Comparison of ENCODE assay signal across 8 cellular contexts in genomic region chr22:20285706-20286363, GRCh38. TPM values are rescaled to one million over a fixed set of nuclear protein-coding genes. Genes with fewer than 3 reads are reported as not detected.
DNase-seq lines count a peak whose midpoint lies in the region; ATAC-seq and TF ChIP-seq lines count a peak whose summit lies in the region.
"Not testable (repeated sequence)": the region's sequence is repeated elsewhere in the genome, so short reads cannot be mapped to it uniquely, and the experiment has no call there.

No MANE protein-coding gene starts in this region.

- not testable (repeated sequence) for H3K9ac ChIP-seq in neural cell (ENCODE audit: low read length)

- not testable (repeated sequence) for H3K36me3 ChIP-seq in CD4-positive, CD25-positive, alpha-beta regulatory T cell (ENCODE audit: control insufficient read depth, insufficient read depth, low read length); neural cell (ENCODE audit: insufficient read depth, low read length)

- H3K9me3 Mint-ChIP-seq in CD4-positive, CD25-positive, alpha-beta regulatory T cell; glutamatergic neuron (ENCODE audit: unreplicated experiment): not testable (repeated sequence)

- not testable (repeated sequence) for H3K4me3 Mint-ChIP-seq in CD4-positive, CD25-positive, alpha-beta regulatory T cell; glutamatergic neuron (ENCODE audit: unreplicated experiment)

- H3F3A ChIP-seq in neural cell (ENCODE audit: insufficient read depth, low read length, poor library complexity, severe bottlenecking) = not testable (repeated sequence)

- H3K4me1 Mint-ChIP-seq in CD4-positive, CD25-positive, alpha-beta regulatory T cell; glutamatergic neuron (ENCODE audit: low read depth, unreplicated experiment): not testable (repeated sequence)

- not testable (repeated sequence) for H3K27me3 ChIP-seq in CD4-positive, CD25-positive, alpha-beta regulatory T cell (ENCODE audit: control insufficient read depth, insufficient read depth, low read length); neural cell (ENCODE audit: insufficient read depth, low read depth, low read length)

- H3K27ac ChIP-seq in CD4-positive, CD25-positive, alpha-beta regulatory T cell (ENCODE audit: insufficient read depth, low read length, poor library complexity, severe bottlenecking); neural cell (ENCODE audit: low read length): not testable (repeated sequence)

- not testable (repeated sequence) for H3K9me3 ChIP-seq in CD4-positive, CD25-positive, alpha-beta regulatory T cell (ENCODE audit: control insufficient read depth in 2 of 2, low read length in 2 of 2); neural cell (ENCODE audit: low read length)

- not testable (repeated sequence) for H3K4me2 ChIP-seq in neural cell (ENCODE audit: low read length)

- in situ Hi-C loops in astrocyte of the cerebellum (cut with HindIII; ENCODE audit: low sequenced_read_pairs) = not testable (repeated sequence)

- H3K9me2 ChIP-seq in neural cell (ENCODE audit: insufficient read depth, low read length) = not testable (repeated sequence)

- H2AFZ ChIP-seq in neural cell (ENCODE audit: low read depth, low read length) = not testable (repeated sequence)

- not testable (repeated sequence) for H4K20me1 ChIP-seq in neural cell (ENCODE audit: insufficient read depth)

- not testable (repeated sequence) for H3K4me3 ChIP-seq in CD4-positive, CD25-positive, alpha-beta regulatory T cell (ENCODE audit: low read depth, low read length); HFF-Myc (replicated peaks; ENCODE audit: low read depth, low read length); astrocyte of the cerebellum (ENCODE audit: low read depth, low read length); neural cell (ENCODE audit: low read length)

- H3K27me3 Mint-ChIP-seq in CD4-positive, CD25-positive, alpha-beta regulatory T cell; glutamatergic neuron (ENCODE audit: unreplicated experiment): not testable (repeated sequence)

- peak; percentile 75 to 82 for ATAC-seq in CD4-positive, CD25-positive, alpha-beta regulatory T cell (ENCODE audit: low read depth in 2 of 2)

- not testable (repeated sequence) for H3K79me2 ChIP-seq in neural cell (replicated peaks; ENCODE audit: insufficient read depth, low read length)

- H3K4me1 ChIP-seq in CD4-positive, CD25-positive, alpha-beta regulatory T cell (ENCODE audit: control insufficient read depth, insufficient read depth, low read length, poor library complexity, severe bottlenecking) = not testable (repeated sequence)

- TF ChIP-seq RAD21 in neural cell (conservative IDR thresholded peaks at IDR 0.05) = peak; percentile 66

- not testable (repeated sequence) for H3K27ac Mint-ChIP-seq in CD4-positive, CD25-positive, alpha-beta regulatory T cell; glutamatergic neuron (ENCODE audit: unreplicated experiment)

- H3K36me3 Mint-ChIP-seq in CD4-positive, CD25-positive, alpha-beta regulatory T cell; glutamatergic neuron (ENCODE audit: unreplicated experiment): not testable (repeated sequence)

- peak; percentile 84 for TF ChIP-seq CTCF in HFF-Myc (IDR thresholded peaks at IDR 0.05; ENCODE audit: low read depth, low read length, missing control alignments)
- TF ChIP-seq CTCF in astrocyte of the cerebellum (IDR thresholded peaks at IDR 0.05; ENCODE audit: low read depth, low read length, missing control alignments) = peak; percentile 83
- TF ChIP-seq CTCF in glutamatergic neuron (IDR thresholded peaks at IDR 0.05; ENCODE audit: partially characterized antibody, unreplicated experiment) = peak; percentile 88
- TF ChIP-seq CTCF in neural cell (IDR thresholded peaks at IDR 0.05; ENCODE audit: poor library complexity, severe bottlenecking) = peak; percentile 71

- TF ChIP-seq EP300 in neural cell (conservative IDR thresholded peaks at IDR 0.05; ENCODE audit: poor library complexity, severe bottlenecking) = not testable (repeated sequence)

- DNase-seq in CD4-positive, CD25-positive, alpha-beta regulatory T cell = peak; percentile 58 to 69 (median 60)
- not testable (repeated sequence) for DNase-seq in HFF-Myc (ENCODE audit: extremely low read depth, low read depth); astrocyte of the cerebellum (ENCODE audit: low read depth)
- DNase-seq in NCI-H69 (lab: John Stamatoyannopoulos, UW) = peak; percentile 62
- DNase-seq in activated CD4-positive, alpha-beta T cell treated with anti-CD3 and anti-CD28 coated beads for 24 hours (ENCODE audit: low read depth in 2 of 2) = peak; percentile 63 to 77
- peak; percentile 89 for DNase-seq in glutamatergic neuron
- DNase-seq in stimulated activated CD8-positive, alpha-beta memory T cell treated with anti-CD3 and anti-CD28 coated beads, Interleukin-2, amount 100 ng/mL, for 1 hour (ENCODE audit: low read depth in 2 of 2) = peak; percentile 51 to 65

TF ChIP-seq in neural cell, 6 proteins besides CTCF, POLR2A, EP300 and RAD21:
- peak; percentile 78 for TF ChIP-seq SMC3 (conservative IDR thresholded peaks at IDR 0.05; ENCODE audit: poor library complexity)

RNA-seq across cellular contexts. Expression of gene RTN4R, which starts 17.7 kb away (rescaled TPM):
- total RNA-seq in CD4-positive, CD25-positive, alpha-beta regulatory T cell = 1.3 TPM
- 1 to 10 TPM; 1.2 to 3.3 (median 1.9) TPM for polyA plus RNA-seq in CD4-positive, CD25-positive, alpha-beta regulatory T cell
- 38.3 TPM for total RNA-seq in glutamatergic neuron (ENCODE audit: unreplicated experiment)
- 12.1 and 13.6 TPM in 2 replicates for polyA plus RNA-seq in neural cell
- polyA minus RNA-seq in neural cell = 12.2 and 13.9 TPM in 2 replicates

RNA-seq across cellular contexts. Expression of gene DGCR6L, which starts 34.0 kb away (rescaled TPM):
- total RNA-seq in CD4-positive, CD25-positive, alpha-beta regulatory T cell = 28.7 TPM
- polyA plus RNA-seq in CD4-positive, CD25-positive, alpha-beta regulatory T cell = 100 to 1,000 TPM; 106 to 123 (median 114) TPM
- total RNA-seq in glutamatergic neuron (ENCODE audit: unreplicated experiment) = 24.1 TPM
- 117 and 125 TPM in 2 replicates for polyA plus RNA-seq in neural cell
- polyA minus RNA-seq in neural cell = 43.3 and 44.1 TPM in 2 replicates

Comparison
In these comparisons a context has a peak if more than half of its experiments do, and no peak if none do; other contexts are left out.
1. RNA of gene RTN4R, which starts 17.7 kb away (total RNA-seq): 38.3 TPM in glutamatergic neuron (single experiment); 1.3 TPM in CD4-positive, CD25-positive, alpha-beta regulatory T cell (single experiment); every median in the first group is over 10 times any median in the second.
2. Peak in every context shown above with its lines, with median percentiles within 50 percentile points of each other: CTCF ChIP-seq.